In the genomic region with DNA sequence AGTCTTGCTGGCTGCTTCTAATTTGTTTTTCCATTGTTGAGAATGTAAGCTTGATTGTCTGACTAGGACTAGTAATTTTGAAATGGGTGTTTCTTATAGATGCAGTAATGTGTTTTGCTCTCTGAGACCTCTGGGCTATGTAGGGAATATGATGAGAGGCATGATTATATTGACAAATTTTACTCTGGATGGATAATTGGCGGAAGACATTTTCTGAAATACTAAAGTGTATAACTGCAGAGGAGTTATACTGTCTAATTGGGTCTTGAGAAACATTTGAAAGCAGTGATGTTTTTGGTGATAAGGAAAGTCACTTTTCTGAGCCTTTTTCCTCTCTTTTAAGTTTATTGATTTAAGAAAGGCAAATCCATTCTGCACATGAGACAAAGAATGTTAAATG, we compare ENCODE assay signal across 8 cellular contexts. TPM values are rescaled to one million over a fixed set of nuclear protein-coding genes. Genes with fewer than 3 reads are reported as not detected.
A peak's percentile ranks its signal among the peaks of the same experiment; 100 is the strongest.
DNase-seq lines count a peak whose midpoint lies in the region; ATAC-seq and TF ChIP-seq lines count a peak whose summit lies in the region.

No MANE protein-coding gene starts in this region.

- WGBS in mesenchymal stem cell, result 94% methylated on average over 1 of the region's 1 CpG

- peak overlapping the region; percentile 83 for H3K4me2 ChIP-seq in BLaER1
- peak overlapping the region; percentile 71 for H3K4me2 ChIP-seq in mesenchymal stem cell (ENCODE audit: low read length, poor library complexity, severe bottlenecking)

- TF ChIP-seq CTCF in gastrocnemius medialis (IDR thresholded peaks at IDR 0.05 in 4 of 5, conservative IDR thresholded peaks at IDR 0.05 in 1 of 5), result no peak

- no peak overlapping the region for H3K23ac ChIP-seq in mesenchymal stem cell (ENCODE audit: low read length in 2 of 2)

- H3K27ac ChIP-seq in BLaER1 (no peak overlapping the region), mesenchymal stem cell (ENCODE audit: low read length, poor library complexity, severe bottlenecking) (no peak overlapping the region), gastrocnemius medialis (no peak overlapping the region)

- H3K9me3 ChIP-seq in BLaER1 (no peaks in the 10 kb centered on the region), HAP-1 (no peaks in the 10 kb centered on the region), mesenchymal stem cell (ENCODE audit: control insufficient read depth, low read length) (no peaks in the 10 kb centered on the region), gastrocnemius medialis (no peaks in the 10 kb centered on the region)

- no peak overlapping the region for H2AFZ ChIP-seq in mesenchymal stem cell (ENCODE audit: low read depth, low read length)

- H2BK12ac ChIP-seq in mesenchymal stem cell (ENCODE audit: low read length in 2 of 2), result no peak overlapping the region

- peaks cover 44% of the 10 kb centered on the region for H4K20me1 ChIP-seq in BLaER1

- no peak overlapping the region for H3K4ac ChIP-seq in mesenchymal stem cell (ENCODE audit: low read depth in 1 of 2, low read length in 2 of 2)

- H3K79me1 ChIP-seq in mesenchymal stem cell (replicated peaks; ENCODE audit: low read length, poor library complexity, severe bottlenecking), result peaks cover 1% of the 10 kb centered on the region

- H3K18ac ChIP-seq in mesenchymal stem cell (ENCODE audit: low read depth in 1 of 2, low read length in 2 of 2), result no peak overlapping the region

- H3K9ac ChIP-seq in BLaER1 (peak overlapping the region; percentile 97), mesenchymal stem cell (ENCODE audit: low read length) (peak overlapping the region; percentile 98)

- peak overlapping the region; percentile 94 for H3K4me3 Mint-ChIP-seq in activated naive CD8-positive, alpha-beta T cell treated with anti-CD3 and anti-CD28 coated beads for 36 hours

- no peak for DNase-seq in HAP-1 (ENCODE audit: low spot score in 2 of 2)
- DNase-seq in activated naive CD8-positive, alpha-beta T cell treated with anti-CD3 and anti-CD28 coated beads for 36 hours, result no peak
- DNase-seq in mesenchymal stem cell, result no peak
- no peak for DNase-seq in NCI-H2171 (lab: John Stamatoyannopoulos, UW)
- DNase-seq in HuH-7 (ENCODE audit: low spot score), result no peak
- DNase-seq in gastrocnemius medialis, result no peak

- no peak overlapping the region for H2BK5ac ChIP-seq in mesenchymal stem cell (ENCODE audit: low read depth, low read length, poor library complexity, severe bottlenecking)

- no peak overlapping the region for H4K91ac ChIP-seq in mesenchymal stem cell (ENCODE audit: low read length)

- peaks cover 45% of the 10 kb centered on the region for H3K4me1 Mint-ChIP-seq in activated naive CD8-positive, alpha-beta T cell treated with anti-CD3 and anti-CD28 coated beads for 36 hours

- intact Hi-C loops in gastrocnemius medialis (cut with DNase I; ENCODE audit: low total_unique reads), result loop anchor here (10.0 kb wide), 1 partner anchor 489 kb away; the partner anchor contains the start of gene NUDT16

- H2AK5ac ChIP-seq in mesenchymal stem cell (ENCODE audit: low read length, severe bottlenecking), result no peak overlapping the region

- no peak overlapping the region for H2BK120ac ChIP-seq in mesenchymal stem cell (ENCODE audit: low read depth, low read length)

- no peaks in the 10 kb centered on the region for H3K9me3 Mint-ChIP-seq in activated naive CD8-positive, alpha-beta T cell treated with anti-CD3 and anti-CD28 coated beads for 36 hours

- no peak for TF ChIP-seq POLR2A in gastrocnemius medialis (IDR thresholded peaks at IDR 0.05)

- in situ Hi-C loops in HAP-1 (cut with MboI; ENCODE audit: low sequenced_read_pairs), result loop anchor here (25.0 kb wide), 1 partner anchor 133 kb away; no protein-coding TSS in a partner anchor
- in situ Hi-C loops in gastrocnemius medialis (cut with MboI; ENCODE audit: low sequenced_read_pairs in 4 of 4), result loop anchor here in 2 of 4 donors (5.0 to 25.0 kb wide), 2 partner anchors 133 kb away; no protein-coding TSS in a partner anchor

- H3K27me3 ChIP-seq in BLaER1 (no peaks in the 10 kb centered on the region), HAP-1 (ENCODE audit: low read depth) (no peaks in the 10 kb centered on the region), mesenchymal stem cell (ENCODE audit: control insufficient read depth in 1 of 2, insufficient read depth in 1 of 2, low read length in 2 of 2) (no peaks in the 10 kb centered on the region), gastrocnemius medialis (no peaks in the 10 kb centered on the region)

- no peaks in the 10 kb centered on the region for H3K27me3 Mint-ChIP-seq in activated naive CD8-positive, alpha-beta T cell treated with anti-CD3 and anti-CD28 coated beads for 36 hours

- peaks cover 4% of the 10 kb centered on the region for H3K36me3 Mint-ChIP-seq in activated naive CD8-positive, alpha-beta T cell treated with anti-CD3 and anti-CD28 coated beads for 36 hours

- ATAC-seq in HG02885 (IDR thresholded peaks at IDR 0.05; ENCODE audit: poor library complexity, unreplicated experiment) (no peak), gastrocnemius medialis (no peak)

- H3K4me1 ChIP-seq in BLaER1, result peaks cover 35% of the 10 kb centered on the region
- H3K4me1 ChIP-seq in HAP-1, result peaks cover 27% of the 10 kb centered on the region
- no peaks in the 10 kb centered on the region for H3K4me1 ChIP-seq in mesenchymal stem cell (ENCODE audit: control insufficient read depth, insufficient read depth, low read depth, low read length)
- peaks cover 22 to 32% of the 10 kb centered on the region in 2 donors for H3K4me1 ChIP-seq in gastrocnemius medialis

- no peak overlapping the region for H2BK15ac ChIP-seq in mesenchymal stem cell (ENCODE audit: low read depth, poor library complexity, severe bottlenecking)

- no peaks in the 10 kb centered on the region for H3K36me3 ChIP-seq in BLaER1
- no peaks in the 10 kb centered on the region for H3K36me3 ChIP-seq in HAP-1 (replicated peaks)
- H3K36me3 ChIP-seq in mesenchymal stem cell (ENCODE audit: control insufficient read depth in 1 of 2, insufficient read depth in 2 of 2, low read depth in 1 of 2, low read length in 2 of 2), result no peaks in the 10 kb centered on the region
- no peaks in the 10 kb centered on the region for H3K36me3 ChIP-seq in gastrocnemius medialis

- peak overlapping the region; percentile 9 for H3K27ac Mint-ChIP-seq in activated naive CD8-positive, alpha-beta T cell treated with anti-CD3 and anti-CD28 coated beads for 36 hours

- H3K4me3 ChIP-seq in BLaER1, result peak overlapping the region; percentile 91; the same call in 1 of the 2 replicates
- peak overlapping the region; percentile 78 for H3K4me3 ChIP-seq in HAP-1
- H3K4me3 ChIP-seq in mesenchymal stem cell (ENCODE audit: insufficient read depth in 1 of 2, low read depth in 1 of 2, low read length in 2 of 2), result peak overlapping the region in 1 of 2 experiments; percentile 89
- peak overlapping the region in 2 of 4 donors; percentile 84 to 96 for H3K4me3 ChIP-seq in gastrocnemius medialis

- H3K14ac ChIP-seq in mesenchymal stem cell (ENCODE audit: low read length in 2 of 2), result no peak overlapping the region

- H4K8ac ChIP-seq in mesenchymal stem cell (ENCODE audit: low read length), result no peak overlapping the region

RNA-seq across cellular contexts. Expression of gene ATP2C1, which starts 1.8 kb away (rescaled TPM):
- 10 to 100 TPM; 48.8 to 53.2 TPM for total RNA-seq in activated naive CD8-positive, alpha-beta T cell treated with anti-CD3 and anti-CD28 coated beads for 36 hours
- 55.3 TPM for polyA plus RNA-seq in mesenchymal stem cell (2013, experiment 1 of 2)
- polyA plus RNA-seq in mesenchymal stem cell (2013, experiment 2 of 2), result 55.5 TPM
- 10 to 100 TPM; 25.1 to 41.7 (median 26.4) TPM for total RNA-seq in gastrocnemius medialis
